ENCODE assay signal across 23 cellular contexts in the genomic region with DNA sequence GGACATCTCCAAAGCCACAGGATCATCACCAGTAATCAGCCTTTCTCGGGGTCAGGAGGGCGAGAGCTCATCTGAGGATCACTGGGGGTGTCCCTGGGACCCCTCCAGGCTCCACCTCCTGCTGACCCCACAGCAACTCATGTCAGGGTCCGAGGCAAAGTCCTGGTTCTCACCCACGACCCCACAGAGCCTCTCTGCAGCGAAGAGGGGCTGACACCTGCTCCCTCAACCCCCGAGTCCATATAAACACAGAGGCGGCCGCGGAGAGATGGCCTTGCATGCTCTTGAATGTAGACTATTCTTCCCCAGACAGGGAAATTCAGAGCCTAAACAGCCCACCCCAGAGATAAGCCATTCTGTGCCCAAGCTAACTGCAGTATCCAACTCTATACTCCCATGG.
"Had no signal": no experiment of that assay in that cellular context is flagged by ENCODE, and none has a peak within 500 bp of the region (broad histone marks: within the 10 kb centered on the region; RNA-seq: fewer than 3 reads in every experiment).

No MANE protein-coding gene starts in this region.

- H3K9me3 ChIP-seq: adrenal gland, ascending aorta, colonic mucosa, esophagus muscularis mucosa, gastroesophageal sphincter, transverse colon, uterus had no signal

- H3K27ac ChIP-seq: ascending aorta, colonic mucosa, esophagus muscularis mucosa, gastroesophageal sphincter, transverse colon, uterus had no signal

- H3K27me3 Mint-ChIP-seq: activated B cell treated with CpG ODN at 0.5 μM for 24 hours; activated CD4-positive, alpha-beta T cell treated with anti-CD3 and anti-CD28 coated beads for 36 hours; activated naive CD8-positive, alpha-beta T cell; activated T-cell treated with anti-CD3 and anti-CD28 coated beads, Interleukin-2, amount 50 U/mL, for 24 hours; activated T-helper 17 cell treated with anti-CD3 and anti-CD28 coated beads, Interleukin-2, amount 50 U/mL, for 72 hours; central memory CD8-positive, alpha-beta T cell; effector memory CD8-positive, alpha-beta T cell had no signal

- H3K27me3 ChIP-seq: adrenal gland, ascending aorta, colonic mucosa, dorsolateral prefrontal cortex, esophagus muscularis mucosa, gastroesophageal sphincter, transverse colon, uterus had no signal

- H3K4me3 Mint-ChIP-seq: activated B cell treated with CpG ODN at 0.5 μM for 24 hours; activated CD4-positive, alpha-beta T cell treated with anti-CD3 and anti-CD28 coated beads for 36 hours; activated naive CD8-positive, alpha-beta T cell; activated T-cell treated with anti-CD3 and anti-CD28 coated beads, Interleukin-2, amount 50 U/mL, for 24 hours; activated T-helper 17 cell treated with anti-CD3 and anti-CD28 coated beads, Interleukin-2, amount 50 U/mL, for 72 hours; central memory CD8-positive, alpha-beta T cell; effector memory CD8-positive, alpha-beta T cell; nephron had no signal

- H3K36me3 Mint-ChIP-seq: activated naive CD8-positive, alpha-beta T cell had no signal

- DNase-seq: activated B cell treated with CpG ODN at 0.5 μM for 24 hours; activated CD4-positive, alpha-beta T cell treated with anti-CD3 and anti-CD28 coated beads for 36 hours; activated CD4-positive, alpha-beta T cell treated with anti-CD3 and anti-CD28 coated beads, Interleukin-2, amount 50 U/mL, for 4 hours; activated CD8-positive, alpha-beta memory T cell treated with anti-CD3 and anti-CD28 coated beads for 24 hours; activated CD8-positive, alpha-beta memory T cell treated with anti-CD3 and anti-CD28 coated beads, Interleukin-2, amount 50 U/mL, for 4 hours; activated T-cell treated with anti-CD3 and anti-CD28 coated beads, Interleukin-2, amount 50 U/mL, for 24 hours; colonic mucosa; effector memory CD8-positive, alpha-beta T cell; midbrain; occipital lobe; T-helper 9 cell; transverse colon; uterus had no signal

- H3K27ac Mint-ChIP-seq: activated B cell treated with CpG ODN at 0.5 μM for 24 hours; activated CD4-positive, alpha-beta T cell treated with anti-CD3 and anti-CD28 coated beads for 36 hours; activated naive CD8-positive, alpha-beta T cell; activated T-cell treated with anti-CD3 and anti-CD28 coated beads, Interleukin-2, amount 50 U/mL, for 24 hours; activated T-helper 17 cell treated with anti-CD3 and anti-CD28 coated beads, Interleukin-2, amount 50 U/mL, for 72 hours had no signal

- H3K4me3 ChIP-seq: adrenal gland, ascending aorta, colonic mucosa, dorsolateral prefrontal cortex, esophagus muscularis mucosa, gastroesophageal sphincter, transverse colon, uterus had no signal

- H3K9me3 Mint-ChIP-seq: activated B cell treated with CpG ODN at 0.5 μM for 24 hours; activated T-cell treated with anti-CD3 and anti-CD28 coated beads, Interleukin-2, amount 50 U/mL, for 24 hours; activated T-helper 17 cell treated with anti-CD3 and anti-CD28 coated beads, Interleukin-2, amount 50 U/mL, for 72 hours; central memory CD8-positive, alpha-beta T cell; effector memory CD8-positive, alpha-beta T cell had no signal

- ATAC-seq: activated CD4-positive, alpha-beta T cell treated with anti-CD3 and anti-CD28 coated beads for 36 hours; activated T-helper 17 cell treated with anti-CD3 and anti-CD28 coated beads, Interleukin-2, amount 50 U/mL, for 72 hours; effector memory CD8-positive, alpha-beta T cell; gastroesophageal sphincter; left lobe of liver had no signal

- H3K4me1 Mint-ChIP-seq: activated CD4-positive, alpha-beta T cell treated with anti-CD3 and anti-CD28 coated beads for 36 hours; activated T-helper 17 cell treated with anti-CD3 and anti-CD28 coated beads, Interleukin-2, amount 50 U/mL, for 72 hours; central memory CD8-positive, alpha-beta T cell had no signal

- H3K36me3 ChIP-seq: adrenal gland, colonic mucosa, transverse colon, uterus had no signal

- H3K4me1 ChIP-seq: ascending aorta, colonic mucosa, uterus had no signal
